ENCODE assay signal across 11 cellular contexts in genomic region chrX:13250831-13251612, GRCh38.
DNase-seq lines count a peak whose midpoint lies in the region; ATAC-seq and TF ChIP-seq lines count a peak whose summit lies in the region.
"Had no signal": no experiment of that assay in that cellular context is flagged by ENCODE, and none has a peak within 500 bp of the region (broad histone marks: within the 10 kb centered on the region; RNA-seq: fewer than 3 reads in every experiment).

No MANE protein-coding gene starts in this region.

- no peaks in the 10 kb centered on the region for H3K36me3 ChIP-seq in ACC112 (ENCODE audit: insufficient read depth, low read length)
- H3K36me3 ChIP-seq in mesenchymal stem cell (ENCODE audit: control insufficient read depth in 1 of 2, insufficient read depth in 2 of 2, low read depth in 1 of 2, low read length in 2 of 2) = no peaks in the 10 kb centered on the region
- H3K36me3 ChIP-seq: WERI-Rb-1 had no signal

- DNase-seq in LHCN-M2 (ENCODE audit: low read depth) (peak; percentile 92), dedifferentiated amniotic fluid mesenchymal stem cell (ENCODE audit: extremely low spot score) (peak; percentile 82), mesenchymal stem cell (peak; percentile 93), WTC11 (ENCODE audit: low spot score) (no peak), DMS53 treated with DMSO at 0.1 percent for 48 hours (lab: John Stamatoyannopoulos, UW; ENCODE audit: unreplicated experiment) (no peak)
- no peak for DNase-seq in activated CD8-positive, alpha-beta memory T cell treated with anti-CD3 and anti-CD28 coated beads, Interleukin-2, amount 50 U/mL, for 4 hours
- DNase-seq: NCI-H748 treated with DMSO at 0.1 percent for 48 hours; stimulated activated CD4-positive, alpha-beta T cell treated with anti-CD3 and anti-CD28 coated beads, Interleukin-15, amount 100 ng/mL, for 24 hours; WERI-Rb-1 had no signal

- no peak overlapping the region for H4K8ac ChIP-seq in mesenchymal stem cell (ENCODE audit: low read length)

- POLR2A ChIA-PET in WTC11 (lab: Charles Lee) = no interaction called here

- H2AFZ ChIP-seq in ACC112 (ENCODE audit: low read length, unreplicated experiment) = peak overlapping the region; percentile 40
- no peak overlapping the region for H2AFZ ChIP-seq in mesenchymal stem cell (ENCODE audit: low read depth, low read length)

- no peak overlapping the region for H3K4me3 Mint-ChIP-seq in WTC11

- H3K4ac ChIP-seq in mesenchymal stem cell (ENCODE audit: low read depth in 1 of 2, low read length in 2 of 2) = peak overlapping the region; percentile 49 to 91

- H3K4me1 Mint-ChIP-seq in WTC11 = peaks cover 7% of the 10 kb centered on the region; the same call in 1 of the 2 replicates

- peaks cover 15% of the 10 kb centered on the region for H3K9me3 Mint-ChIP-seq in WTC11

- no peak overlapping the region for H3K27ac Mint-ChIP-seq in WTC11

- no peaks in the 10 kb centered on the region for H3K27me3 ChIP-seq in ACC112 (ENCODE audit: insufficient read depth, low read length)
- peaks cover 0 to 3% of the 10 kb centered on the region in 2 experiments for H3K27me3 ChIP-seq in mesenchymal stem cell (ENCODE audit: control insufficient read depth in 1 of 2, insufficient read depth in 1 of 2, low read length in 2 of 2)

- no peak overlapping the region for H2BK15ac ChIP-seq in mesenchymal stem cell (ENCODE audit: low read depth, poor library complexity, severe bottlenecking)

- no peak overlapping the region for H2BK5ac ChIP-seq in mesenchymal stem cell (ENCODE audit: low read depth, low read length, poor library complexity, severe bottlenecking)

- CTCF ChIA-PET in WTC11 (lab: Charles Lee) = no interaction called here

- TF ChIP-seq CTCF in WTC11 (IDR thresholded peaks at IDR 0.05) = no peak

- H3K23ac ChIP-seq in mesenchymal stem cell (ENCODE audit: low read length in 2 of 2) = no peak overlapping the region

- no peaks in the 10 kb centered on the region for H3K79me2 ChIP-seq in ACC112 (ENCODE audit: control insufficient read depth, insufficient read depth, low read length, unreplicated experiment)

- no peak overlapping the region for H2BK12ac ChIP-seq in mesenchymal stem cell (ENCODE audit: low read length in 2 of 2)

- H3K18ac ChIP-seq in mesenchymal stem cell (ENCODE audit: low read depth in 1 of 2, low read length in 2 of 2) = peak overlapping the region; percentile 57 to 75

- peak overlapping the region; percentile 61 for H4K91ac ChIP-seq in mesenchymal stem cell (ENCODE audit: low read length)

- H3K27ac ChIP-seq in ACC112 (ENCODE audit: low read depth, low read length) = peak overlapping the region; percentile 63
- H3K27ac ChIP-seq in mesenchymal stem cell (ENCODE audit: low read length, poor library complexity, severe bottlenecking) = peak overlapping the region; percentile 72
- H3K27ac ChIP-seq: WERI-Rb-1 had no signal

- no peaks in the 10 kb centered on the region for H3K79me1 ChIP-seq in mesenchymal stem cell (replicated peaks; ENCODE audit: low read length, poor library complexity, severe bottlenecking)

- H2BK120ac ChIP-seq in mesenchymal stem cell (ENCODE audit: low read depth, low read length) = no peak overlapping the region

- WGBS in mesenchymal stem cell = 43% methylated on average over 6 of the region's 7 CpGs

- H3K4me3 ChIP-seq in ACC112 (ENCODE audit: low read depth, low read length) (no peak overlapping the region), mesenchymal stem cell (ENCODE audit: insufficient read depth in 1 of 2, low read depth in 1 of 2, low read length in 2 of 2) (peak overlapping the region in 1 of 2 experiments; percentile 13)

- H3K4me1 ChIP-seq in ACC112 (ENCODE audit: control insufficient read depth, insufficient read depth, low read length, unreplicated experiment) (peaks cover 18% of the 10 kb centered on the region), mesenchymal stem cell (ENCODE audit: control insufficient read depth, insufficient read depth, low read depth, low read length) (peaks cover 1% of the 10 kb centered on the region)

- no peak for ATAC-seq in WTC11
- no peak for ATAC-seq in GM18861 (IDR thresholded peaks at IDR 0.05; ENCODE audit: unreplicated experiment)

- H2AK5ac ChIP-seq in mesenchymal stem cell (ENCODE audit: low read length, severe bottlenecking) = no peak overlapping the region

- peak overlapping the region; percentile 81 for H3K9ac ChIP-seq in mesenchymal stem cell (ENCODE audit: low read length)

- H3K27me3 Mint-ChIP-seq in WTC11 (ENCODE audit: low read depth) = peaks cover 2% of the 10 kb centered on the region; the same call in 1 of the 2 replicates

- H3K4me2 ChIP-seq in mesenchymal stem cell (ENCODE audit: low read length, poor library complexity, severe bottlenecking) = no peak overlapping the region

- no peak overlapping the region for H3K14ac ChIP-seq in mesenchymal stem cell (ENCODE audit: low read length in 2 of 2)

- no peaks in the 10 kb centered on the region for H3K9me3 ChIP-seq in mesenchymal stem cell (ENCODE audit: control insufficient read depth, low read length)

- H3K36me3 Mint-ChIP-seq in WTC11 = no peaks in the 10 kb centered on the region; the same call in 1 of the 2 replicates

TF ChIP-seq in WTC11, 78 proteins besides CTCF, POLR2A, EP300 and RAD21:
- TF ChIP-seq MXD4 (CRISPR knock-in tag; IDR thresholded peaks at IDR 0.05; ENCODE audit: borderline replicate concordance) = no peak
- TF ChIP-seq TP53 (CRISPR knock-in tag; IDR thresholded peaks at IDR 0.05) = no peak

Comparison
In these comparisons a context has a peak if more than half of its experiments do, and no peak if none do; other contexts are left out.
1. DNase-seq: peak in LHCN-M2 (single experiment), dedifferentiated amniotic fluid mesenchymal stem cell (single experiment) and mesenchymal stem cell (single experiment); none in WTC11 (single experiment), activated CD8-positive, alpha-beta memory T cell treated with anti-CD3 and anti-CD28 coated beads, Interleukin-2, amount 50 U/mL, for 4 hours (single experiment) and DMS53 treated with DMSO at 0.1 percent for 48 hours (single experiment).